ENCODE assay signal across 8 cellular contexts in genomic region chr10:5945561-5946418, GRCh38. TPM values are rescaled to one million over a fixed set of nuclear protein-coding genes. Genes with fewer than 3 reads are reported as not detected.
A peak's percentile ranks its signal among the peaks of the same experiment; 100 is the strongest.
DNase-seq lines count a peak whose midpoint lies in the region; ATAC-seq and FAIRE-seq lines count a peak whose summit lies in the region.

No MANE protein-coding gene starts in this region.

- peak overlapping the region; percentile 64 for H3K4me3 ChIP-seq in skeletal muscle satellite cell (ENCODE audit: low read length)
- H3K4me3 ChIP-seq in effector memory CD4-positive, alpha-beta T cell (ENCODE audit: insufficient read depth, low read depth, low read length, poor library complexity, severe bottlenecking) = no peak overlapping the region

- H3K36me3 ChIP-seq in skeletal muscle satellite cell (ENCODE audit: insufficient read depth, low read length) = no peaks in the 10 kb centered on the region
- no peaks in the 10 kb centered on the region for H3K36me3 ChIP-seq in effector memory CD4-positive, alpha-beta T cell (ENCODE audit: control insufficient read depth, insufficient read depth, low read length)

- H3K4me1 ChIP-seq in skeletal muscle satellite cell (ENCODE audit: control insufficient read depth, insufficient read depth, low read length) = peaks cover 35% of the 10 kb centered on the region
- H3K4me1 ChIP-seq in effector memory CD4-positive, alpha-beta T cell (ENCODE audit: control insufficient read depth, insufficient read depth, low read length, poor library complexity, severe bottlenecking) = no peaks in the 10 kb centered on the region

- no peak for DNase-seq in GM19239 (ENCODE audit: insufficient read length, low spot score)
- DNase-seq in hepatic stellate cell (ENCODE audit: low spot score) = peak; percentile 87
- no peak for DNase-seq in activated CD8-positive, alpha-beta memory T cell treated with anti-CD3 and anti-CD28 coated beads for 24 hours
- no peak for DNase-seq in effector memory CD4-positive, alpha-beta T cell

- FAIRE-seq in GM19239 (lab: Jason Lieb, UNC) = peak; percentile 51

- no peaks in the 10 kb centered on the region for H3K9me3 ChIP-seq in skeletal muscle satellite cell (replicated peaks; ENCODE audit: low read length)
- no peaks in the 10 kb centered on the region for H3K9me3 ChIP-seq in effector memory CD4-positive, alpha-beta T cell (ENCODE audit: control insufficient read depth, low read length)

- H3K27me3 ChIP-seq in skeletal muscle satellite cell (ENCODE audit: control insufficient read depth, insufficient read depth, low read length) = no peaks in the 10 kb centered on the region
- no peaks in the 10 kb centered on the region for H3K27me3 ChIP-seq in effector memory CD4-positive, alpha-beta T cell (replicated peaks; ENCODE audit: control insufficient read depth, insufficient read depth, low read length, poor library complexity, severe bottlenecking)

- ATAC-seq in HG02970 (IDR thresholded peaks at IDR 0.05; ENCODE audit: low FRiP score, unreplicated experiment) (no peak), GM21576 (IDR thresholded peaks at IDR 0.05; ENCODE audit: unreplicated experiment) (no peak)

- peak overlapping the region; percentile 76 for H3K9ac ChIP-seq in skeletal muscle satellite cell (ENCODE audit: low read depth, low read length)

- H3K4me2 ChIP-seq in skeletal muscle satellite cell (ENCODE audit: low read length) = peak overlapping the region; percentile 74

- H3K27ac ChIP-seq in angular gyrus (ENCODE audit: low read depth, low read length) = peak overlapping the region; percentile 51
- no peak overlapping the region for H3K27ac ChIP-seq in effector memory CD4-positive, alpha-beta T cell (ENCODE audit: insufficient read depth, low read length, poor library complexity, severe bottlenecking)

RNA-seq across cellular contexts. Expression of gene IL15RA, which starts 31.6 kb away (rescaled TPM):
- 1.1 and 3.0 TPM in 2 replicates for total RNA-seq in skeletal muscle satellite cell (2012; rRNA removed)

RNA-seq across cellular contexts. Expression of gene FBH1, which starts 55.7 kb away (rescaled TPM):
- total RNA-seq in skeletal muscle satellite cell (2012; rRNA removed) = 67.9 and 85.7 TPM in 2 replicates

RNA-seq across cellular contexts. Expression of gene ANKRD16, which starts 56.1 kb away (rescaled TPM):
- total RNA-seq in skeletal muscle satellite cell (2012; rRNA removed) = 9.8 and 9.9 TPM in 2 replicates
